27 cellular contexts compared by ENCODE assay signal in the genomic region with DNA sequence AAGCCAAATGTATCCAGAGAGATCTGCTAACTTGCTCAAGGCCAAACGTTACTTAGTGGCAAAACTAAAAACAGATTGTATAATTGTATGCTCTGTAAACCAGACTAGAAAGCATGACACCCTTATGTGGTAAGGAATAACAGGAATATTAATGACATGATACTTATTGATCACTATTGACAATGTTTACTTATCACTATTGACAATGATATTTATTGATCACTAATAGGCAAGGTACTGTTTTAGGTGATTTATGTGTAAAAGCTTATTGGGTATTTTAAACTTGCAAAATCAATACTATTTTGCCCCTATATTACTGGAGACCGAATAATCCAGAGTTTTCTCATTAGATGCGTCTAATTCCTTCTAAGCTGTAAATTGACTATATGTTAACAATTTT.
"Had no signal": no experiment of that assay in that cellular context is flagged by ENCODE, and none has a peak within 500 bp of the region (broad histone marks: within the 10 kb centered on the region; RNA-seq: fewer than 3 reads in every experiment).

No MANE protein-coding gene starts in this region.

- FAIRE-seq: urothelium cell line had no signal

- H3K27ac ChIP-seq: stomach, suprapubic skin, testis, thoracic aorta, thyroid gland, tibial artery, tibial nerve, transverse colon, upper lobe of left lung, upper lobe of right lung, uterus, vagina had no signal

- DNase-seq: stimulated activated CD4-positive, alpha-beta T cell treated with anti-CD3 and anti-CD28 coated beads, Interleukin-2, amount 100 ng/mL, for 48 hours; stimulated activated CD4-positive, alpha-beta T cell treated with anti-CD3 and anti-CD28 coated beads, Interleukin-4, amount 100 ng/mL, for 1 hour; stimulated activated CD4-positive, alpha-beta T cell treated with anti-CD3 and anti-CD28 coated beads, Interleukin-4, amount 100 ng/mL, for 24 hours; stimulated activated CD4-positive, alpha-beta T cell treated with anti-CD3 and anti-CD28 coated beads, Interleukin-4, amount 100 ng/mL, for 4 hours; stimulated activated CD8-positive, alpha-beta memory T cell treated with anti-CD3 and anti-CD28 coated beads, Interleukin-4, amount 100 ng/mL, for 48 hours; stimulated activated naive B cell treated with anti-CD40 and anti-IgM and Interleukin-4, amounts not matched to agents 10 μg/mL and 1 μg/mL and 100 μg/mL, for 72 hours; stimulated activated naive CD4-positive, alpha-beta T cell; stimulated activated naive CD4-positive, alpha-beta T cell treated with Interleukin-2 at 50 U/mL for 16 hours; stimulated activated naive CD8-positive, alpha-beta T cell treated with anti-CD3 and anti-CD28 coated beads, Interleukin-15, amount 100 ng/mL, for 72 hours; stimulated activated naive CD8-positive, alpha-beta T cell treated with anti-CD3 and anti-CD28 coated beads, Interleukin-15, Interleukin-2, amounts not matched to agents 100 U/mL and 50 U/mL, for 24 hours; stomach; substantia nigra; testis; thyroid gland; tibial artery; transverse colon; trophoblast cell; upper lobe of left lung; upper lobe of right lung; uterus had no signal

- H3K36me3 ChIP-seq: stomach, suprapubic skin, thoracic aorta, thyroid gland, tibial artery, tibial nerve, transverse colon, upper lobe of left lung, upper lobe of right lung, uterus, vagina had no signal

- H3K9me3 ChIP-seq: stomach, suprapubic skin, testis, thoracic aorta, thyroid gland, tibial artery, tibial nerve, transverse colon, upper lobe of left lung, upper lobe of right lung, uterus, vagina had no signal

- ATAC-seq: stimulated activated effector memory CD8-positive, alpha-beta T cell treated with anti-CD3 and anti-CD28 coated beads, Interleukin-12 subunit alpha, Interleukin-12 subunit beta, amount 100 ng/mL, for 72 hours; stimulated activated memory B cell treated with anti-CD40 and anti-IgM and Interleukin-4, amounts not matched to agents 10 μg/mL and 1 μg/mL and 100 μg/mL, for 72 hours; stimulated activated naive B cell treated with anti-CD40 and anti-IgM and Interleukin-4, amounts not matched to agents 10 μg/mL and 1 μg/mL and 100 μg/mL, for 72 hours; stimulated activated naive CD8-positive, alpha-beta T cell treated with anti-CD3 and anti-CD28 coated beads, Interleukin-15, amount 100 ng/mL, for 72 hours; stimulated activated naive CD8-positive, alpha-beta T cell treated with anti-CD3 and anti-CD28 coated beads, Interleukin-15, Interleukin-2, amounts not matched to agents 100 U/mL and 50 U/mL, for 24 hours; upper lobe of right lung had no signal

- H3K4me3 ChIP-seq: stomach, suprapubic skin, testis, thoracic aorta, thyroid gland, tibial artery, tibial nerve, transverse colon, upper lobe of left lung, upper lobe of right lung, uterus, vagina had no signal

- H3K4me1 ChIP-seq: stomach, thyroid gland, tibial artery, tibial nerve, transverse colon, upper lobe of left lung, upper lobe of right lung, uterus, vagina had no signal

- H3K27me3 ChIP-seq: stomach, suprapubic skin, testis, thyroid gland, tibial artery, tibial nerve, transverse colon, upper lobe of left lung, upper lobe of right lung, uterus, vagina had no signal
